In the genomic region with DNA sequence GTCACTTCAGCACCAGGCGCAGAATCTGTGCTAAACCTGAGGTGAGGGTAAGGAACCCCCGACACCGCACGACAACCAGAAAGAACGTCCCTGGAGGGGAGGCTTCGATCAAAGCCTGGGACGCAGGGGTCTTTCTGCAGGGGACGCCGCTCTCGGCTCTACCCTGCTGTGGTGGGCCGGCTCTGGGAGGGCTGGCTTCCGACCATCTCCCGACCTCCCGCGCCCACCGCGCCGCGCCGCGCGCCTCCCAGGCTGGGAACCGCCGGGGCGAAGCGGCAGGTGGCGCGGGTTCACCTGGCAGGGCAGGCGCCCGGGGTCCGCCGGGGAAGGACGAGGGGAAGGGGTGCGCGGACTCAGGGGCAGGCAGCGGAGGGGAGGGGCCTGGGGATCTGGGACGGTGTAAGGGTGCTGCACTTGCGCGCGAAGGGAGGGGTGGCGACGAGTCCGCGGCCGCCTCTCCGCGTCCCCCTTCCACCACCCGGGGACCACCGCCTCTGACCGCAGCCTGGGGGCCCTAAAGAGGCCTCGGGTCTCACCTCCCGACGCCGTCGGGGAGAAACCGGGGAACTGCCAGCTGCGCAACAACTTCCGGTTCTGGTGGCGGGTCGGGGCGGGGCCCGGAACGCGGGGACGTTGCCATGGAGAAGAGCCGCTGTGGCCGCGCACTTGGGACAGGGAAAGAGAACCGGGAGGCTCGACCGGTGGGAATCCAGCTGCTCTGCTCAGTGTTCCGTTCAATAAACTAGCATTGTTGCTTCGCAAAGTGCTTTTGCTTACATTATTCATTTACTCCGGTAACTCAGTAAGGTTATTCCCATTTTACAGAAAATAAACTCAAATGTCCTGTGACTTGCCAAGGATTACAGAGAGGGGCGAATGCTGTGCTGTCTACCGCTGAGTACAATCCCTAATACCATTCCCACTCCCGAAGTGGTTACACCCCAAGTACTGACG, we compare ENCODE assay signal across 1 cellular context.
TF ChIP-seq lines count a peak whose summit lies in the region.

TSS of gene ZNF396 (minus strand) at position 596 of the 954 bp plus-strand sequence. CDS start 3,045 bp downstream, outside the sequence.

TF ChIP-seq in HepG2, 621 proteins besides CTCF, POLR2A, EP300 and RAD21 (continued from another document and continues in another):
- TF ChIP-seq RBAK (CRISPR knock-in tag; IDR thresholded peaks at IDR 0.05) (no peak), PITX1 (CRISPR knock-in tag; IDR thresholded peaks at IDR 0.05) (0 out of 2 replicates have a peak, but pooled peaks have one; percentile 20), XBP1 (CRISPR knock-in tag; IDR thresholded peaks at IDR 0.05) (no peak), ZBTB10 (CRISPR knock-in tag; IDR thresholded peaks at IDR 0.05; ENCODE audit: borderline replicate concordance) (no peak), ARNT (IDR thresholded peaks at IDR 0.05) (no peak), PAWR (CRISPR knock-in tag; IDR thresholded peaks at IDR 0.05; ENCODE audit: borderline replicate concordance) (no peak), ZNF670 (CRISPR knock-in tag; IDR thresholded peaks at IDR 0.05; ENCODE audit: borderline replicate concordance) (no peak), ZNF317 (CRISPR knock-in tag; IDR thresholded peaks at IDR 0.05) (no peak), HNRNPK (IDR thresholded peaks at IDR 0.05; ENCODE audit: low read depth, low read length, poor library complexity, severe bottlenecking) (peak; percentile 49), JARID2 (CRISPR knock-in tag; IDR thresholded peaks at IDR 0.05; ENCODE audit: insufficient replicate concordance) (no peak), ZNF382 (CRISPR knock-in tag; IDR thresholded peaks at IDR 0.05; ENCODE audit: borderline replicate concordance) (no peak), ZNF512B (CRISPR knock-in tag; IDR thresholded peaks at IDR 0.05; ENCODE audit: borderline replicate concordance) (0 out of 2 replicates have a peak, but pooled peaks have one; percentile 40), ZNF749 (CRISPR knock-in tag; IDR thresholded peaks at IDR 0.05; ENCODE audit: borderline replicate concordance) (no peak), ZNF629 (CRISPR knock-in tag; conservative IDR thresholded peaks at IDR 0.05) (no peak; the same call in 1 of the 2 replicates), MXD3 (CRISPR knock-in tag; IDR thresholded peaks at IDR 0.05) (no peak), BORCS8-MEF2B (CRISPR knock-in tag; IDR thresholded peaks at IDR 0.05) (0 out of 2 replicates have a peak, but pooled peaks have one; percentile 35), TBL1XR1 (IDR thresholded peaks at IDR 0.05; ENCODE audit: borderline replicate concordance, low read length, partially characterized antibody) (no peak), MXD4 (CRISPR knock-in tag; IDR thresholded peaks at IDR 0.05) (peak; percentile 54; the same call in 1 of the 2 replicates), ZNF563 (CRISPR knock-in tag; IDR thresholded peaks at IDR 0.05) (peak; percentile 63; the same call in 1 of the 2 replicates), PHF8 (CRISPR knock-in tag; IDR thresholded peaks at IDR 0.05) (peak; percentile 77), ZNF224 (CRISPR knock-in tag; IDR thresholded peaks at IDR 0.05) (no peak), GFI1 (CRISPR knock-in tag; IDR thresholded peaks at IDR 0.05; ENCODE audit: borderline replicate concordance) (no peak), RCOR2 (CRISPR knock-in tag; IDR thresholded peaks at IDR 0.05) (no peak), EZH2 (conservative IDR thresholded peaks at IDR 0.05; ENCODE audit: low read depth, low read length) (no peak)
- TF ChIP-seq, protein P1, sequence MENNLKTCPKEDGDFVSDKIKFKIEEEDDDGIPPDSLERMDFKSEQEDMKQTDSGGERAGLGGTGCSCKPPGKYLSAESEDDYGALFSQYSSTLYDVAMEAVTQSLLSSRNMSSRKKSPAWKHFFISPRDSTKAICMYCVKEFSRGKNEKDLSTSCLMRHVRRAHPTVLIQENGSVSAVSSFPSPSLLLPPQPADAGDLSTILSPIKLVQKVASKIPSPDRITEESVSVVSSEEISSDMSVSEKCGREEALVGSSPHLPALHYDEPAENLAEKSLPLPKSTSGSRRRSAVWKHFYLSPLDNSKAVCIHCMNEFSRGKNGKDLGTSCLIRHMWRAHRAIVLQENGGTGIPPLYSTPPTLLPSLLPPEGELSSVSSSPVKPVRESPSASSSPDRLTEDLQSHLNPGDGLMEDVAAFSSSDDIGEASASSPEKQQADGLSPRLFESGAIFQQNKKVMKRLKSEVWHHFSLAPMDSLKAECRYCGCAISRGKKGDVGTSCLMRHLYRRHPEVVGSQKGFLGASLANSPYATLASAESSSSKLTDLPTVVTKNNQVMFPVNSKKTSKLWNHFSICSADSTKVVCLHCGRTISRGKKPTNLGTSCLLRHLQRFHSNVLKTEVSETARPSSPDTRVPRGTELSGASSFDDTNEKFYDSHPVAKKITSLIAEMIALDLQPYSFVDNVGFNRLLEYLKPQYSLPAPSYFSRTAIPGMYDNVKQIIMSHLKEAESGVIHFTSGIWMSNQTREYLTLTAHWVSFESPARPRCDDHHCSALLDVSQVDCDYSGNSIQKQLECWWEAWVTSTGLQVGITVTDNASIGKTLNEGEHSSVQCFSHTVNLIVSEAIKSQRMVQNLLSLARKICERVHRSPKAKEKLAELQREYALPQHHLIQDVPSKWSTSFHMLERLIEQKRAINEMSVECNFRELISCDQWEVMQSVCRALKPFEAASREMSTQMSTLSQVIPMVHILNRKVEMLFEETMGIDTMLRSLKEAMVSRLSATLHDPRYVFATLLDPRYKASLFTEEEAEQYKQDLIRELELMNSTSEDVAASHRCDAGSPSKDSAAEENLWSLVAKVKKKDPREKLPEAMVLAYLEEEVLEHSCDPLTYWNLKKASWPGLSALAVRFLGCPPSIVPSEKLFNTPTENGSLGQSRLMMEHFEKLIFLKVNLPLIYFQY (CRISPR knock-in tag; IDR thresholded peaks at IDR 0.05; ENCODE audit: borderline replicate concordance) = peak; percentile 85; the same call in 1 of the 2 replicates
- TF ChIP-seq, protein P2, sequence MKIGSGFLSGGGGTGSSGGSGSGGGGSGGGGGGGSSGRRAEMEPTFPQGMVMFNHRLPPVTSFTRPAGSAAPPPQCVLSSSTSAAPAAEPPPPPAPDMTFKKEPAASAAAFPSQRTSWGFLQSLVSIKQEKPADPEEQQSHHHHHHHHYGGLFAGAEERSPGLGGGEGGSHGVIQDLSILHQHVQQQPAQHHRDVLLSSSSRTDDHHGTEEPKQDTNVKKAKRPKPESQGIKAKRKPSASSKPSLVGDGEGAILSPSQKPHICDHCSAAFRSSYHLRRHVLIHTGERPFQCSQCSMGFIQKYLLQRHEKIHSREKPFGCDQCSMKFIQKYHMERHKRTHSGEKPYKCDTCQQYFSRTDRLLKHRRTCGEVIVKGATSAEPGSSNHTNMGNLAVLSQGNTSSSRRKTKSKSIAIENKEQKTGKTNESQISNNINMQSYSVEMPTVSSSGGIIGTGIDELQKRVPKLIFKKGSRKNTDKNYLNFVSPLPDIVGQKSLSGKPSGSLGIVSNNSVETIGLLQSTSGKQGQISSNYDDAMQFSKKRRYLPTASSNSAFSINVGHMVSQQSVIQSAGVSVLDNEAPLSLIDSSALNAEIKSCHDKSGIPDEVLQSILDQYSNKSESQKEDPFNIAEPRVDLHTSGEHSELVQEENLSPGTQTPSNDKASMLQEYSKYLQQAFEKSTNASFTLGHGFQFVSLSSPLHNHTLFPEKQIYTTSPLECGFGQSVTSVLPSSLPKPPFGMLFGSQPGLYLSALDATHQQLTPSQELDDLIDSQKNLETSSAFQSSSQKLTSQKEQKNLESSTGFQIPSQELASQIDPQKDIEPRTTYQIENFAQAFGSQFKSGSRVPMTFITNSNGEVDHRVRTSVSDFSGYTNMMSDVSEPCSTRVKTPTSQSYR (CRISPR knock-in tag; IDR thresholded peaks at IDR 0.05; ENCODE audit: borderline replicate concordance) = no peak
- TF ChIP-seq, protein P3, sequence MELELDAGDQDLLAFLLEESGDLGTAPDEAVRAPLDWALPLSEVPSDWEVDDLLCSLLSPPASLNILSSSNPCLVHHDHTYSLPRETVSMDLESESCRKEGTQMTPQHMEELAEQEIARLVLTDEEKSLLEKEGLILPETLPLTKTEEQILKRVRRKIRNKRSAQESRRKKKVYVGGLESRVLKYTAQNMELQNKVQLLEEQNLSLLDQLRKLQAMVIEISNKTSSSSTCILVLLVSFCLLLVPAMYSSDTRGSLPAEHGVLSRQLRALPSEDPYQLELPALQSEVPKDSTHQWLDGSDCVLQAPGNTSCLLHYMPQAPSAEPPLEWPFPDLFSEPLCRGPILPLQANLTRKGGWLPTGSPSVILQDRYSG (CRISPR knock-in tag; IDR thresholded peaks at IDR 0.05) = no peak
- TF ChIP-seq, protein P4, sequence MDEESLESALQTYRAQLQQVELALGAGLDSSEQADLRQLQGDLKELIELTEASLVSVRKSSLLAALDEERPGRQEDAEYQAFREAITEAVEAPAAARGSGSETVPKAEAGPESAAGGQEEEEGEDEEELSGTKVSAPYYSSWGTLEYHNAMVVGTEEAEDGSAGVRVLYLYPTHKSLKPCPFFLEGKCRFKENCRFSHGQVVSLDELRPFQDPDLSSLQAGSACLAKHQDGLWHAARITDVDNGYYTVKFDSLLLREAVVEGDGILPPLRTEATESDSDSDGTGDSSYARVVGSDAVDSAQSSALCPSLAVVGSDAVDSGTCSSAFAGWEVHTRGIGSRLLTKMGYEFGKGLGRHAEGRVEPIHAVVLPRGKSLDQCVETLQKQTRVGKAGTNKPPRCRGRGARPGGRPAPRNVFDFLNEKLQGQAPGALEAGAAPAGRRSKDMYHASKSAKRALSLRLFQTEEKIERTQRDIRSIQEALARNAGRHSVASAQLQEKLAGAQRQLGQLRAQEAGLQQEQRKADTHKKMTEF (CRISPR knock-in tag; IDR thresholded peaks at IDR 0.05) = peak; percentile 54
- TF ChIP-seq, protein P5, sequence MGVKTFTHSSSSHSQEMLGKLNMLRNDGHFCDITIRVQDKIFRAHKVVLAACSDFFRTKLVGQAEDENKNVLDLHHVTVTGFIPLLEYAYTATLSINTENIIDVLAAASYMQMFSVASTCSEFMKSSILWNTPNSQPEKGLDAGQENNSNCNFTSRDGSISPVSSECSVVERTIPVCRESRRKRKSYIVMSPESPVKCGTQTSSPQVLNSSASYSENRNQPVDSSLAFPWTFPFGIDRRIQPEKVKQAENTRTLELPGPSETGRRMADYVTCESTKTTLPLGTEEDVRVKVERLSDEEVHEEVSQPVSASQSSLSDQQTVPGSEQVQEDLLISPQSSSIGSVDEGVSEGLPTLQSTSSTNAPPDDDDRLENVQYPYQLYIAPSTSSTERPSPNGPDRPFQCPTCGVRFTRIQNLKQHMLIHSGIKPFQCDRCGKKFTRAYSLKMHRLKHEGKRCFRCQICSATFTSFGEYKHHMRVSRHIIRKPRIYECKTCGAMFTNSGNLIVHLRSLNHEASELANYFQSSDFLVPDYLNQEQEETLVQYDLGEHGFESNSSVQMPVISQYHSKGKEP (CRISPR knock-in tag; IDR thresholded peaks at IDR 0.05) = no peak
- TF ChIP-seq, protein P6, sequence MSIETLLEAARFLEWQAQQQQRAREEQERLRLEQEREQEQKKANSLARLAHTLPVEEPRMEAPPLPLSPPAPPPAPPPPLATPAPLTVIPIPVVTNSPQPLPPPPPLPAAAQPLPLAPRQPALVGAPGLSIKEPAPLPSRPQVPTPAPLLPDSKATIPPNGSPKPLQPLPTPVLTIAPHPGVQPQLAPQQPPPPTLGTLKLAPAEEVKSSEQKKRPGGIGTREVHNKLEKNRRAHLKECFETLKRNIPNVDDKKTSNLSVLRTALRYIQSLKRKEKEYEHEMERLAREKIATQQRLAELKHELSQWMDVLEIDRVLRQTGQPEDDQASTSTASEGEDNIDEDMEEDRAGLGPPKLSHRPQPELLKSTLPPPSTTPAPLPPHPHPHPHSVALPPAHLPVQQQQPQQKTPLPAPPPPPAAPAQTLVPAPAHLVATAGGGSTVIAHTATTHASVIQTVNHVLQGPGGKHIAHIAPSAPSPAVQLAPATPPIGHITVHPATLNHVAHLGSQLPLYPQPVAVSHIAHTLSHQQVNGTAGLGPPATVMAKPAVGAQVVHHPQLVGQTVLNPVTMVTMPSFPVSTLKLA (IDR thresholded peaks at IDR 0.05) = no peak
